1 cellular context compared by ENCODE assay signal in genomic region chr2:68650645-68651044, GRCh38.
TF ChIP-seq lines count a peak whose summit lies in the region.

No MANE protein-coding gene starts in this region.

TF ChIP-seq in K562, 482 proteins besides CTCF, POLR2A, EP300 and RAD21:
- TF ChIP-seq ZNF830 (CRISPR knock-in tag; IDR thresholded peaks at IDR 0.05) (no peak), ADNP (tag; IDR thresholded peaks at IDR 0.05) (peak; percentile 45; the same call in 1 of the 2 replicates), ZFP36 (IDR thresholded peaks at IDR 0.05; ENCODE audit: low read depth, low read length, partially characterized antibody) (peak; percentile 96), NFYB (IDR thresholded peaks at IDR 0.05; ENCODE audit: extremely low read depth, insufficient read length) (no peak), ZBTB11 (CRISPR knock-in tag; IDR thresholded peaks at IDR 0.05) (peak in 1 of 3 experiments; percentile 16; a peak in 1 of 6 replicates), KDM1A (IDR thresholded peaks at IDR 0.05) (peak in 1 of 2 experiments; percentile 15; a peak in 1 of 4 replicates), GABPA (tag; conservative IDR thresholded peaks at IDR 0.05; ENCODE audit: low read depth) (no peak), BCOR (IDR thresholded peaks at IDR 0.05) (peak; percentile 75), HDGF (IDR thresholded peaks at IDR 0.05) (0 out of 2 replicates have a peak, but pooled peaks have one; percentile 49), RBM25 (IDR thresholded peaks at IDR 0.05; ENCODE audit: low read depth, low read length, severe bottlenecking) (peak; percentile 59), ZNF436 (CRISPR knock-in tag; IDR thresholded peaks at IDR 0.05) (peak; percentile 78)
- TF ChIP-seq, protein P1, sequence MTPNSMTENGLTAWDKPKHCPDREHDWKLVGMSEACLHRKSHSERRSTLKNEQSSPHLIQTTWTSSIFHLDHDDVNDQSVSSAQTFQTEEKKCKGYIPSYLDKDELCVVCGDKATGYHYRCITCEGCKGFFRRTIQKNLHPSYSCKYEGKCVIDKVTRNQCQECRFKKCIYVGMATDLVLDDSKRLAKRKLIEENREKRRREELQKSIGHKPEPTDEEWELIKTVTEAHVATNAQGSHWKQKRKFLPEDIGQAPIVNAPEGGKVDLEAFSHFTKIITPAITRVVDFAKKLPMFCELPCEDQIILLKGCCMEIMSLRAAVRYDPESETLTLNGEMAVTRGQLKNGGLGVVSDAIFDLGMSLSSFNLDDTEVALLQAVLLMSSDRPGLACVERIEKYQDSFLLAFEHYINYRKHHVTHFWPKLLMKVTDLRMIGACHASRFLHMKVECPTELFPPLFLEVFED (CRISPR knock-in tag; conservative IDR thresholded peaks at IDR 0.05): no peak
